In genomic region chr7:105057472-105057871, GRCh38 we compare ENCODE assay signal across 16 cellular contexts. TPM values are rescaled to one million over a fixed set of nuclear protein-coding genes. Genes with fewer than 3 reads are reported as not detected.
A peak's percentile ranks its signal among the peaks of the same experiment; 100 is the strongest.
DNase-seq lines count a peak whose midpoint lies in the region; ATAC-seq lines count a peak whose summit lies in the region.
"Had no signal": no experiment of that assay in that cellular context is flagged by ENCODE, and none has a peak within 500 bp of the region (broad histone marks: within the 10 kb centered on the region; RNA-seq: fewer than 3 reads in every experiment).

No MANE protein-coding gene starts in this region.

- no peak for ATAC-seq in memory B cell (ENCODE audit: low read depth)
- no peak for ATAC-seq in HG03432 (IDR thresholded peaks at IDR 0.05; ENCODE audit: unreplicated experiment)
- ATAC-seq in stimulated activated naive CD8-positive, alpha-beta T cell treated with anti-CD3 and anti-CD28 coated beads, Interleukin-15, Interleukin-2, amounts not matched to agents 100 U/mL and 50 U/mL, for 24 hours = no peak

- peak overlapping the region; percentile 79 for H3K27ac Mint-ChIP-seq in activated naive CD8-positive, alpha-beta T cell
- H3K27ac Mint-ChIP-seq in activated naive CD8-positive, alpha-beta T cell treated with anti-CD3 and anti-CD28 coated beads for 36 hours = no peak overlapping the region
- peak overlapping the region in 2 of 3 donors; percentile 62 to 69 for H3K27ac Mint-ChIP-seq in IgD-negative memory B cell
- H3K27ac Mint-ChIP-seq in memory B cell = peak overlapping the region; percentile 80

- H3K4me3 Mint-ChIP-seq in activated naive CD8-positive, alpha-beta T cell = no peak overlapping the region
- H3K4me3 Mint-ChIP-seq in activated naive CD8-positive, alpha-beta T cell treated with anti-CD3 and anti-CD28 coated beads for 36 hours = no peak overlapping the region
- H3K4me3 Mint-ChIP-seq in IgD-negative memory B cell = peak overlapping the region in 1 of 4 donors; percentile 63
- no peak overlapping the region for H3K4me3 Mint-ChIP-seq in memory B cell
- H3K4me3 Mint-ChIP-seq: brain had no signal

- H3K9me3 Mint-ChIP-seq in activated naive CD8-positive, alpha-beta T cell (ENCODE audit: low read depth) = no peaks in the 10 kb centered on the region
- H3K9me3 Mint-ChIP-seq in activated naive CD8-positive, alpha-beta T cell treated with anti-CD3 and anti-CD28 coated beads for 36 hours = no peaks in the 10 kb centered on the region
- no peaks in the 10 kb centered on the region for H3K9me3 Mint-ChIP-seq in IgD-negative memory B cell
- H3K9me3 Mint-ChIP-seq in memory B cell = no peaks in the 10 kb centered on the region
- H3K9me3 Mint-ChIP-seq: brain had no signal

- peaks cover 75% of the 10 kb centered on the region for H3K4me1 Mint-ChIP-seq in activated naive CD8-positive, alpha-beta T cell (ENCODE audit: low read depth)
- peaks cover 60% of the 10 kb centered on the region for H3K4me1 Mint-ChIP-seq in activated naive CD8-positive, alpha-beta T cell treated with anti-CD3 and anti-CD28 coated beads for 36 hours
- H3K4me1 Mint-ChIP-seq in IgD-negative memory B cell (peaks cover 35 to 51% (median 42%) of the 10 kb centered on the region in 3 donors), memory B cell (peaks cover 29% of the 10 kb centered on the region)

- peaks cover 2% of the 10 kb centered on the region for H3K36me3 Mint-ChIP-seq in activated naive CD8-positive, alpha-beta T cell
- H3K36me3 Mint-ChIP-seq in activated naive CD8-positive, alpha-beta T cell treated with anti-CD3 and anti-CD28 coated beads for 36 hours = peaks cover 41% of the 10 kb centered on the region
- H3K36me3 Mint-ChIP-seq in IgD-negative memory B cell = peaks cover 3% of the 10 kb centered on the region
- H3K36me3 Mint-ChIP-seq in memory B cell = peaks cover 12% of the 10 kb centered on the region

- no peaks in the 10 kb centered on the region for H3K27me3 Mint-ChIP-seq in activated naive CD8-positive, alpha-beta T cell
- H3K27me3 Mint-ChIP-seq in activated naive CD8-positive, alpha-beta T cell treated with anti-CD3 and anti-CD28 coated beads for 36 hours = no peaks in the 10 kb centered on the region
- H3K27me3 Mint-ChIP-seq in IgD-negative memory B cell = no peaks in the 10 kb centered on the region
- no peaks in the 10 kb centered on the region for H3K27me3 Mint-ChIP-seq in memory B cell
- H3K27me3 Mint-ChIP-seq: brain had no signal

- DNase-seq in activated naive CD8-positive, alpha-beta T cell treated with anti-CD3 and anti-CD28 coated beads for 36 hours = no peak
- DNase-seq in memory B cell (ENCODE audit: low spot score in 2 of 2) (no peak), AG20443 (ENCODE audit: low spot score) (no peak)
- no peak for DNase-seq in stimulated activated naive CD8-positive, alpha-beta T cell treated with anti-CD3 and anti-CD28 coated beads, Interleukin-15, Interleukin-2, amounts not matched to agents 100 U/mL and 50 U/mL, for 24 hours
- DNase-seq: activated CD4-positive, alpha-beta T cell treated with anti-CD3 and anti-CD28 coated beads, Interleukin-2, amount 50 U/mL, for 1 hour; activated effector memory CD4-positive, alpha-beta T cell treated with anti-CD3 and anti-CD28 coated beads, Interleukin-2, amount 50 U/mL, for 16 hours; hypothalamus; mesendoderm; NCI-H146; NCI-H446 treated with DMSO at 0.1 percent for 48 hours; RPMI8226; tibial artery had no signal

RNA-seq across cellular contexts. Expression of gene KMT2E, which starts 43.5 kb away (rescaled TPM):
- total RNA-seq in activated naive CD8-positive, alpha-beta T cell treated with anti-CD3 and anti-CD28 coated beads for 36 hours = 10 to 100 TPM; 58.0 to 62.4 TPM
- 239 TPM for polyA plus RNA-seq in IgD-negative memory B cell
